ENCODE assay signal across 10 cellular contexts in the genomic region with DNA sequence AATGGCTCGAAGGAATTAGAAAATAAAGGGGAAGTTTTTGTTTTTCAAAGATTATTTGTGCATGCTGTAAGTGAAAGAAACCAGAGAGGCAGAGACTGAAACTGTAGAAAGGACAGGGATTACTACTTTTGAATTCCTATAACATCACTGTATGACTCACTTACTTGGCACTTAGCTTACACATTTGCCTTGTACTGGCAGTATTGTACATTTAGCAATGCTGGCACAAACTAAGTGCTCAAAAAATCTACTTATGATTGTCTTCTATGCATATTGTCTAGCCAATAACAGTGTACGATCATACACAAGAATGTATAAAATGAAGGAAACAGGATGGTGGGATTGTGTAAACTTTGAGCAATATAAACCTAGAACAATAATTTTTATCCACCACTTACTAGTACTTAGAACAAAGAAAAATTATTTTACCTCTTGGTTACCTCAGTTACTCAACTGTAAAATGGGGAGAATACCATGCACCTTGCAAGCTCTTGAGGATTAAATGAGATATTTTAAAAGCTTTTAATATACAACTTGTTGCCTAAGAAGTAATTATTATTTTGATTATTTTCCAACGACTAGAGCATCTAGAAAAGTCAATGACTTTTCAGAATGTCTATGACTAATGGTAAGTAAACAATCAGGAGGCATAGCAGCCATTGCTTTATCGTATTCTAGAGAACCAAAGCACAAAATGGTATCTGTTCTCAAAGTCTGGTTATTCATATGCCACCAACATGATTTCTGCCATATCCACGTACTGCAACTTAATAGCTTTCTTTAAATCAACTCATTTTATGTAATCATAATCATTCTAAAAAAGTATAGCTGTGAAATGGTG. TPM values are rescaled to one million over a fixed set of nuclear protein-coding genes. Genes with fewer than 3 reads are reported as not detected.
DNase-seq lines count a peak whose midpoint lies in the region; ATAC-seq and TF ChIP-seq lines count a peak whose summit lies in the region.
"Had no signal": no experiment of that assay in that cellular context is flagged by ENCODE, and none has a peak within 500 bp of the region (broad histone marks: within the 10 kb centered on the region; RNA-seq: fewer than 3 reads in every experiment).

No MANE protein-coding gene starts in this region.

- H3K27ac Mint-ChIP-seq in Caco-2 (ENCODE audit: unreplicated experiment): peak overlapping the region; percentile 12
- peak overlapping the region; percentile 30 for H3K27ac Mint-ChIP-seq in activated T-helper 2 cell treated with anti-CD3 and anti-CD28 coated beads, Interferon-gamma antibody, Interleukin-2, Interleukin-4, amounts not matched to agents 10 μg/mL and 5 μg/mL and 100 μg/mL, durations not matched to agents 14 hours and 24 hours and 36 hours
- no peak overlapping the region for H3K27ac Mint-ChIP-seq in glutamatergic neuron (ENCODE audit: unreplicated experiment)
- H3K27ac Mint-ChIP-seq: T-helper 2 cell treated with Interferon-gamma antibody and Interleukin-4, amounts not matched to agents 5 μg/mL and 100 μg/mL, for 36 hours had no signal

- DNase-seq in Caco-2 (no peak), kidney glomerular epithelial cell (lab: John Stamatoyannopoulos, UW) (peak; percentile 21), glutamatergic neuron (no peak), NOMO-1 treated with DMSO at 0.1 percent for 48 hours (lab: John Stamatoyannopoulos, UW; ENCODE audit: unreplicated experiment) (no peak)
- no peak for DNase-seq in activated T-helper 2 cell treated with anti-CD3 and anti-CD28 coated beads, Interferon-gamma antibody, Interleukin-2, Interleukin-4, amounts not matched to agents 10 μg/mL and 5 μg/mL and 100 μg/mL, durations not matched to agents 14 hours and 24 hours and 36 hours (ENCODE audit: low spot score)
- DNase-seq: stimulated activated CD4-positive, alpha-beta T cell treated with anti-CD3 and anti-CD28 coated beads, Interleukin-2, amount 100 ng/mL, for 24 hours had no signal

- no peak for TF ChIP-seq CTCF in Caco-2 (IDR thresholded peaks at IDR 0.05; ENCODE audit: insufficient read depth in 1 of 2, low read depth in 1 of 2, low read length in 1 of 2, severe bottlenecking in 1 of 2, unreplicated experiment in 1 of 2)
- TF ChIP-seq CTCF in glutamatergic neuron (IDR thresholded peaks at IDR 0.05; ENCODE audit: partially characterized antibody, unreplicated experiment): no peak

- H3K36me3 Mint-ChIP-seq in Caco-2 (ENCODE audit: insufficient read depth, unreplicated experiment): peaks cover 38% of the 10 kb centered on the region
- peaks cover 62% of the 10 kb centered on the region for H3K36me3 Mint-ChIP-seq in activated T-helper 2 cell treated with anti-CD3 and anti-CD28 coated beads, Interferon-gamma antibody, Interleukin-2, Interleukin-4, amounts not matched to agents 10 μg/mL and 5 μg/mL and 100 μg/mL, durations not matched to agents 14 hours and 24 hours and 36 hours (ENCODE audit: low read depth)
- no peaks in the 10 kb centered on the region for H3K36me3 Mint-ChIP-seq in glutamatergic neuron (ENCODE audit: unreplicated experiment)

- H3K4me1 Mint-ChIP-seq in Caco-2 (ENCODE audit: low read depth, unreplicated experiment): peaks cover 28% of the 10 kb centered on the region
- H3K4me1 Mint-ChIP-seq in activated T-helper 2 cell treated with anti-CD3 and anti-CD28 coated beads, Interferon-gamma antibody, Interleukin-2, Interleukin-4, amounts not matched to agents 10 μg/mL and 5 μg/mL and 100 μg/mL, durations not matched to agents 14 hours and 24 hours and 36 hours (ENCODE audit: low read depth): peaks cover 51% of the 10 kb centered on the region
- peaks cover 16% of the 10 kb centered on the region for H3K4me1 Mint-ChIP-seq in glutamatergic neuron (ENCODE audit: low read depth, unreplicated experiment)

- peaks cover 6% of the 10 kb centered on the region; the same call in 1 of the 2 replicates for H3K4me1 ChIP-seq in Caco-2

- H3K27me3 ChIP-seq in Caco-2 (replicated peaks; ENCODE audit: control insufficient read depth, insufficient read depth, low read length): no peaks in the 10 kb centered on the region

- BruUV-seq in Caco-2 (replicated peaks; lab: Mats Ljungman, UMichigan): no TSS peak

- no peaks in the 10 kb centered on the region for H3K27me3 Mint-ChIP-seq in Caco-2 (ENCODE audit: insufficient read depth, unreplicated experiment)
- H3K27me3 Mint-ChIP-seq in activated T-helper 2 cell treated with anti-CD3 and anti-CD28 coated beads, Interferon-gamma antibody, Interleukin-2, Interleukin-4, amounts not matched to agents 10 μg/mL and 5 μg/mL and 100 μg/mL, durations not matched to agents 14 hours and 24 hours and 36 hours (ENCODE audit: low read depth): no peaks in the 10 kb centered on the region
- peaks cover 4% of the 10 kb centered on the region for H3K27me3 Mint-ChIP-seq in glutamatergic neuron (ENCODE audit: unreplicated experiment)

- CTCF ChIA-PET in Caco-2 (lab: Charles Lee): no interaction called here

- ATAC-seq in HG02852 (IDR thresholded peaks at IDR 0.05; ENCODE audit: unreplicated experiment) (peak; percentile 34), HG02759 (IDR thresholded peaks at IDR 0.05; ENCODE audit: unreplicated experiment) (no peak), GM18505 (IDR thresholded peaks at IDR 0.05; ENCODE audit: unreplicated experiment) (no peak)

- no peaks in the 10 kb centered on the region for H3K36me3 ChIP-seq in Caco-2 (ENCODE audit: control insufficient read depth, insufficient read depth, low read length)

- H3K9me3 Mint-ChIP-seq in Caco-2 (ENCODE audit: unreplicated experiment) (no peaks in the 10 kb centered on the region), glutamatergic neuron (ENCODE audit: unreplicated experiment) (no peaks in the 10 kb centered on the region)
- H3K9me3 Mint-ChIP-seq in activated T-helper 2 cell treated with anti-CD3 and anti-CD28 coated beads, Interferon-gamma antibody, Interleukin-2, Interleukin-4, amounts not matched to agents 10 μg/mL and 5 μg/mL and 100 μg/mL, durations not matched to agents 14 hours and 24 hours and 36 hours: no peaks in the 10 kb centered on the region
- H3K9me3 Mint-ChIP-seq: T-helper 2 cell treated with Interferon-gamma antibody and Interleukin-4, amounts not matched to agents 5 μg/mL and 100 μg/mL, for 36 hours had no signal

- intact Hi-C loops in Caco-2 (cut with micrococcal nuclease; ENCODE audit: unreplicated experiment): no loop called here
- intact Hi-C loops in activated T-helper 2 cell treated with anti-CD3 and anti-CD28 coated beads, Interferon-gamma antibody, Interleukin-2, Interleukin-4, amounts not matched to agents 10 μg/mL and 5 μg/mL and 100 μg/mL, durations not matched to agents 14 hours and 24 hours and 36 hours (cut with micrococcal nuclease): no loop called here

- TF ChIP-seq POLR2A in GM18505 (IDR thresholded peaks at IDR 0.05; ENCODE audit: borderline replicate concordance, extremely low read depth, insufficient read depth, insufficient read length): no peak

- H3K4me3 Mint-ChIP-seq in Caco-2 (ENCODE audit: unreplicated experiment) (peak overlapping the region; percentile 21), glutamatergic neuron (ENCODE audit: unreplicated experiment) (no peak overlapping the region)
- no peak overlapping the region for H3K4me3 Mint-ChIP-seq in activated T-helper 2 cell treated with anti-CD3 and anti-CD28 coated beads, Interferon-gamma antibody, Interleukin-2, Interleukin-4, amounts not matched to agents 10 μg/mL and 5 μg/mL and 100 μg/mL, durations not matched to agents 14 hours and 24 hours and 36 hours (ENCODE audit: low read depth)

- POLR2A ChIA-PET in Caco-2 (lab: Charles Lee): no interaction called here

- no peak overlapping the region for H3K4me3 ChIP-seq in Caco-2 (ENCODE audit: low read depth, low read length)

- no peaks in the 10 kb centered on the region for H3K9me3 ChIP-seq in Caco-2

RNA-seq across cellular contexts. Expression of gene FAM120C, which starts 4.7 kb away (rescaled TPM):
- 6.6 and 7.0 TPM in 2 replicates for total RNA-seq in Caco-2 (2022)
- 10.0 and 10.6 TPM in 2 replicates for total RNA-seq in activated T-helper 2 cell treated with anti-CD3 and anti-CD28 coated beads, Interferon-gamma antibody, Interleukin-2, Interleukin-4, amounts not matched to agents 10 μg/mL and 5 μg/mL and 100 μg/mL, durations not matched to agents 14 hours and 24 hours and 36 hours
- 5.9 TPM for total RNA-seq in glutamatergic neuron (ENCODE audit: unreplicated experiment)
